10 cellular contexts compared by ENCODE assay signal in genomic region chrX:56765816-56766553, GRCh38. TPM values are rescaled to one million over a fixed set of nuclear protein-coding genes. Genes with fewer than 3 reads are reported as not detected.
A peak's percentile ranks its signal among the peaks of the same experiment; 100 is the strongest.
DNase-seq lines count a peak whose midpoint lies in the region; ATAC-seq, FAIRE-seq and TF ChIP-seq lines count a peak whose summit lies in the region.
"Had no signal": no experiment of that assay in that cellular context is flagged by ENCODE, and none has a peak within 500 bp of the region (broad histone marks: within the 10 kb centered on the region; RNA-seq: fewer than 3 reads in every experiment).

No MANE protein-coding gene starts in this region.

- H3K79me2 ChIP-seq in GM12878 (ENCODE audit: control insufficient read depth, insufficient read depth, low read length), result peaks cover 4% of the 10 kb centered on the region

- peaks cover 31% of the 10 kb centered on the region for H3K4me1 ChIP-seq in GM12878 (ENCODE audit: control insufficient read depth, insufficient read depth, low read length)
- peaks cover 3 to 37% of the 10 kb centered on the region in 2 experiments for H3K4me1 ChIP-seq in neutrophil (ENCODE audit: control insufficient read depth in 1 of 2, insufficient read depth in 1 of 2, low read depth in 1 of 2, low read length in 1 of 2)

- peak overlapping the region; percentile 85 for H2AFZ ChIP-seq in GM12878 (ENCODE audit: control insufficient read depth, low read depth, low read length)

- intact Hi-C loops in GM12878 (cut with micrococcal nuclease; ENCODE audit: unreplicated experiment), result no loop called here

- TF ChIP-seq CTCF in GM12878 (IDR thresholded peaks at IDR 0.05 in 2 of 3, conservative IDR thresholded peaks at IDR 0.05 in 1 of 3; ENCODE audit: control insufficient read depth in 2 of 3, extremely low read depth in 1 of 3, insufficient read depth in 1 of 3, low read depth in 3 of 3, low read length in 3 of 3) (no peak), neutrophil (IDR thresholded peaks at IDR 0.05) (no peak)

- POLR2A ChIA-PET in GM12878 (lab: Charles Lee), result no interaction called here

- RAD21 ChIA-PET in GM12878 (lab: Charles Lee; ENCODE audit: unreplicated experiment), result interaction anchor here (1.0 to 2.9 kb wide), 5 partner anchors 22 to 212 kb away, joined by 3 to 16 read pairs (median 4); no protein-coding TSS in a partner anchor

- CTCF ChIA-PET in GM12878 (lab: Yijun Ruan, JAX), result interaction anchor here (0.9 to 4.5 kb wide), 8 partner anchors 9 to 687 kb away, joined by 3 to 25 read pairs (median 6); partner anchors contain the start of gene NBDY

- TF ChIP-seq EP300 in GM12878 (IDR thresholded peaks at IDR 0.05; ENCODE audit: borderline replicate concordance in 1 of 2, control insufficient read depth in 1 of 2, low read depth in 2 of 2, low read length in 2 of 2), result no peak

- H4K20me1 ChIP-seq in GM12878 (ENCODE audit: control insufficient read depth, insufficient read depth), result no peaks in the 10 kb centered on the region

- H3K27me3 ChIP-seq in H7 (ENCODE audit: control insufficient read depth, insufficient read depth, low read length) (no peaks in the 10 kb centered on the region), GM12878 (replicated peaks in 1 of 2; ENCODE audit: control insufficient read depth in 2 of 2, insufficient read depth in 2 of 2, low read length in 1 of 2) (no peaks in the 10 kb centered on the region), neutrophil (no peaks in the 10 kb centered on the region)

- peak overlapping the region; percentile 71 for H3K9ac ChIP-seq in GM12878 (ENCODE audit: control insufficient read depth, insufficient read depth, low read length)

- no peak for FAIRE-seq in GM12878 (lab: Jason Lieb, UNC)
- FAIRE-seq: G401.6, urothelium cell line had no signal

- DNase-seq in CD1c-positive myeloid dendritic cell (ENCODE audit: extremely low spot score) (peak; percentile 37), H7 (peak; percentile 4), GM12878 (ENCODE audit: low read depth, low spot score) (no peak), GOT3 (lab: John Stamatoyannopoulos, UW) (no peak), cerebellar nuclear complex (lab: John Stamatoyannopoulos, UW) (no peak)

- no peak for TF ChIP-seq POLR2A in GM12878 (IDR thresholded peaks at IDR 0.05; ENCODE audit: low read depth, low read length)

- H3K36me3 ChIP-seq in H7 (replicated peaks; ENCODE audit: control insufficient read depth, insufficient read depth, low read length) (no peaks in the 10 kb centered on the region), GM12878 (ENCODE audit: control insufficient read depth in 2 of 2, insufficient read depth in 2 of 2, low read length in 1 of 2) (no peaks in the 10 kb centered on the region; a peak in 1 of 4 replicates), neutrophil (no peaks in the 10 kb centered on the region)

- ATAC-seq in GM12878 (no peak), HG03280 (IDR thresholded peaks at IDR 0.05; ENCODE audit: unreplicated experiment) (no peak), HG03460 (IDR thresholded peaks at IDR 0.05; ENCODE audit: unreplicated experiment) (no peak)

- TF ChIP-seq RAD21 in GM12878 (IDR thresholded peaks at IDR 0.05; ENCODE audit: insufficient read depth, low read depth, low read length), result no peak

- H3K4me2 ChIP-seq in GM12878 (ENCODE audit: control insufficient read depth, insufficient read depth), result peak overlapping the region; percentile 77

- no peak overlapping the region for H3K4me3 ChIP-seq in H7 (ENCODE audit: insufficient read depth, low read depth, low read length)
- H3K4me3 ChIP-seq in GM12878, result peak overlapping the region; percentile 74
- peak overlapping the region in 1 of 2 experiments; percentile 7 for H3K4me3 ChIP-seq in neutrophil (ENCODE audit: low read depth in 1 of 2, low read length in 1 of 2)

- H3K27ac ChIP-seq in GM12878 (ENCODE audit: control insufficient read depth, insufficient read depth), result peak overlapping the region; percentile 90
- peak overlapping the region; percentile 57 for H3K27ac ChIP-seq in neutrophil

- H3K9me3 ChIP-seq in GM12878 (replicated peaks; ENCODE audit: control insufficient read depth, insufficient read depth, low read length), result no peaks in the 10 kb centered on the region
- no peaks in the 10 kb centered on the region for H3K9me3 ChIP-seq in neutrophil

- in situ Hi-C loops in GM12878 (cut with MboI), result no loop called here

- WGBS in GM12878 (ENCODE audit: insufficient coverage, insufficient replicate concordance, low lambda C conversion rate, missing lambda C conversion rate), result 29% methylated on average over 8 of the region's 8 CpGs

- TSS peak; percentile 57 for BruUV-seq in GM12878 (replicated peaks; lab: Mats Ljungman, UMichigan)

- SMC1A ChIA-PET in GM12878 (lab: Charles Lee; ENCODE audit: uncharacterized antibody, unreplicated experiment), result interaction anchor here (0.9 to 2.8 kb wide), 4 partner anchors 17 to 212 kb away, joined by 3 to 17 read pairs (median 4); no protein-coding TSS in a partner anchor

TF ChIP-seq in GM12878, 131 proteins besides CTCF, POLR2A, EP300 and RAD21 (continues in another document):
- no peak for TF ChIP-seq KLF5 (IDR thresholded peaks at IDR 0.05; ENCODE audit: partially characterized antibody)
- TF ChIP-seq SIX5 (IDR thresholded peaks at IDR 0.05; ENCODE audit: low read depth, low read length, severe bottlenecking), result no peak
- TF ChIP-seq GABPA (IDR thresholded peaks at IDR 0.05; ENCODE audit: low read depth), result no peak; the same call in 1 of the 2 replicates
- TF ChIP-seq DPF2 (IDR thresholded peaks at IDR 0.05), result no peak
- TF ChIP-seq ZZZ3 (IDR thresholded peaks at IDR 0.05; ENCODE audit: control insufficient read depth, insufficient read length, low read depth), result no peak
- peak; percentile 77 to 84 for TF ChIP-seq BHLHE40 (IDR thresholded peaks at IDR 0.05; ENCODE audit: borderline replicate concordance in 1 of 2, low read depth in 2 of 2, low read length in 1 of 2)
- no peak for TF ChIP-seq SMAD5 (IDR thresholded peaks at IDR 0.05; ENCODE audit: low read depth)
- 0 out of 2 replicates have a peak, but pooled peaks have one; percentile 9 for TF ChIP-seq HDGF (IDR thresholded peaks at IDR 0.05)
- peak; percentile 79 for TF ChIP-seq MYC (IDR thresholded peaks at IDR 0.05; ENCODE audit: insufficient read depth, insufficient read length, insufficient replicate concordance, low read length, severe bottlenecking)
- TF ChIP-seq RAD51 (IDR thresholded peaks at IDR 0.05), result peak; percentile 80; the same call in 1 of the 2 replicates
- peak; percentile 65 for TF ChIP-seq USF1 (IDR thresholded peaks at IDR 0.05; ENCODE audit: borderline replicate concordance, extremely low read length, insufficient read depth, low read depth, low read length)
- TF ChIP-seq ZBTB11 (CRISPR knock-in tag; IDR thresholded peaks at IDR 0.05), result no peak
- TF ChIP-seq MAX (IDR thresholded peaks at IDR 0.05; ENCODE audit: low read depth, low read length), result peak; percentile 52; the same call in 1 of the 2 replicates

RNA-seq across cellular contexts. Expression of gene NBDY, which starts 36.9 kb away (rescaled TPM):
- 7.5 and 12.0 TPM in 2 replicates for total RNA-seq in H7 (2014; rRNA removed; shearing (Covaris generic))
- 11.0 and 16.2 TPM in 2 replicates for total RNA-seq in GM12878 (2013; cell fraction: nucleolus; rRNA removed)
- total RNA-seq in GM12878 (2014; rRNA removed) (7.8 and 10.8 TPM in 2 replicates), GM12878 (2014; rRNA removed; fragmentation: Illumina TruSeq; extraction: Trizol) (10.9 and 12.8 TPM in 2 replicates), GM12878 (2021) (40.7 and 41.9 TPM in 2 replicates)
- polyA plus RNA-seq in GM12878 (2011; ENCODE audit: low read depth), result 24.2 TPM
- polyA plus RNA-seq in GM12878 (2011; rRNA removed) (32.1 and 33.6 TPM in 2 replicates), GM12878 (2014; fragmentation: Illumina TruSeq; extraction: Trizol) (56.4 and 82.3 TPM in 2 replicates), GM12878 (2014; fragmentation: Nextera tagmentation; extraction: Ambion mirVana) (100 to 1,000 TPM; 113 to 115 TPM), GM12878 (2014; rRNA removed) (29.0 and 37.3 TPM in 2 replicates), GM12878 (2016; fragmentation: Nextera tagmentation; extraction: Ambion mirVana) (100 to 1,000 TPM; 108 to 122 TPM)
- polyA plus RNA-seq in GM12878 (2011; cell fraction: cytosol; rRNA removed), result 42.9 and 44.8 TPM in 2 replicates
- polyA plus RNA-seq in GM12878 (2011; cell fraction: nucleus; rRNA removed), result 26.5 and 27.1 TPM in 2 replicates
- polyA plus RNA-seq in GM12878 (2012), result 33.3 and 41.9 TPM in 2 replicates
- 12.5 and 14.9 TPM in 2 replicates for polyA minus RNA-seq in GM12878 (2011; rRNA and poly(A)+ RNA removed)
- polyA minus RNA-seq in GM12878 (2011; cell fraction: cytosol; rRNA and poly(A)+ RNA removed), result 13.2 and 19.8 TPM in 2 replicates
- polyA minus RNA-seq in GM12878 (2011; cell fraction: nucleus; rRNA and poly(A)+ RNA removed), result 17.5 and 20.1 TPM in 2 replicates

Comparison
In these comparisons a context has a peak if more than half of its experiments do, and no peak if none do; other contexts are left out.
1. DNase-seq: peak in CD1c-positive myeloid dendritic cell (single experiment) and H7 (single experiment); none in GM12878 (single experiment), GOT3 (single experiment) and cerebellar nuclear complex (0 of 2).